12 cellular contexts compared by ENCODE assay signal in genomic region chr21:36207577-36208320, GRCh38. TPM values are rescaled to one million over a fixed set of nuclear protein-coding genes. Genes with fewer than 3 reads are reported as not detected.
DNase-seq lines count a peak whose midpoint lies in the region; ATAC-seq and TF ChIP-seq lines count a peak whose summit lies in the region.
"Had no signal": no experiment of that assay in that cellular context is flagged by ENCODE, and none has a peak within 500 bp of the region (broad histone marks: within the 10 kb centered on the region; RNA-seq: fewer than 3 reads in every experiment).

No MANE protein-coding gene starts in this region.

- H3K36me3 ChIP-seq in RWPE2 (ENCODE audit: low read depth): no peaks in the 10 kb centered on the region

- H3K4me3 ChIP-seq in RWPE2 (ENCODE audit: severe bottlenecking) (no peak overlapping the region), epithelial cell of proximal tubule (ENCODE audit: low read depth, low read length) (no peak overlapping the region)
- H3K4me3 ChIP-seq: skin epidermis had no signal

- ATAC-seq in RWPE2 (ENCODE audit: low read depth): peak; percentile 18; the same call in 2 of the 3 replicates
- ATAC-seq in stimulated activated naive B cell treated with anti-CD40 and anti-IgM and Interleukin-4, amounts not matched to agents 10 μg/mL and 1 μg/mL and 100 μg/mL, for 72 hours (replicated peaks): peak; percentile 38 to 51
- no peak for ATAC-seq in HG02970 (IDR thresholded peaks at IDR 0.05; ENCODE audit: low FRiP score, unreplicated experiment)

- no peaks in the 10 kb centered on the region for H3K9me3 ChIP-seq in RWPE2 (ENCODE audit: severe bottlenecking)

- no peak overlapping the region for H3K4me3 Mint-ChIP-seq in activated naive CD4-positive, alpha-beta T cell treated with anti-CD3 and anti-CD28 coated beads, Interleukin-2, amount 50 U/mL, for 24 hours
- H3K4me3 Mint-ChIP-seq in stimulated activated naive B cell treated with anti-CD40 and anti-IgM and Interleukin-4, amounts not matched to agents 10 μg/mL and 1 μg/mL and 100 μg/mL, for 72 hours: peak overlapping the region in 1 of 2 donors; percentile 59

- no peak for DNase-seq in activated naive CD4-positive, alpha-beta T cell (lab: John Stamatoyannopoulos, UW)
- DNase-seq in RWPE2 (ENCODE audit: low spot score) (no peak), epithelial cell of proximal tubule (ENCODE audit: low read depth) (peak; percentile 23), NCI-H2029 treated with DMSO at 0.1 percent for 48 hours (lab: John Stamatoyannopoulos, UW) (no peak), ureter (ENCODE audit: low spot score) (no peak)
- DNase-seq in stimulated activated naive B cell treated with anti-CD40 and anti-IgM and Interleukin-4, amounts not matched to agents 10 μg/mL and 1 μg/mL and 100 μg/mL, for 72 hours: no peak
- DNase-seq: MM.1S; NCI-H524; stimulated activated CD8-positive, alpha-beta memory T cell treated with anti-CD3 and anti-CD28 coated beads, Interleukin-4, amount 100 ng/mL, for 48 hours had no signal

- no peak for TF ChIP-seq CTCF in RWPE2 (IDR thresholded peaks at IDR 0.05; ENCODE audit: poor library complexity, severe bottlenecking)
- TF ChIP-seq CTCF in epithelial cell of proximal tubule (conservative IDR thresholded peaks at IDR 0.05; ENCODE audit: low read depth, low read length): no peak

- H3K27ac ChIP-seq in RWPE2 (ENCODE audit: poor library complexity, severe bottlenecking): no peak overlapping the region
- H3K27ac ChIP-seq: skin epidermis had no signal

- H3K9me3 Mint-ChIP-seq in activated naive CD4-positive, alpha-beta T cell treated with anti-CD3 and anti-CD28 coated beads, Interleukin-2, amount 50 U/mL, for 24 hours: no peaks in the 10 kb centered on the region
- H3K9me3 Mint-ChIP-seq in stimulated activated naive B cell treated with anti-CD40 and anti-IgM and Interleukin-4, amounts not matched to agents 10 μg/mL and 1 μg/mL and 100 μg/mL, for 72 hours: no peaks in the 10 kb centered on the region

- H3K27me3 Mint-ChIP-seq in activated naive CD4-positive, alpha-beta T cell treated with anti-CD3 and anti-CD28 coated beads, Interleukin-2, amount 50 U/mL, for 24 hours: no peaks in the 10 kb centered on the region
- H3K27me3 Mint-ChIP-seq in stimulated activated naive B cell treated with anti-CD40 and anti-IgM and Interleukin-4, amounts not matched to agents 10 μg/mL and 1 μg/mL and 100 μg/mL, for 72 hours: no peaks in the 10 kb centered on the region

- H3K4me1 Mint-ChIP-seq in activated naive CD4-positive, alpha-beta T cell treated with anti-CD3 and anti-CD28 coated beads, Interleukin-2, amount 50 U/mL, for 24 hours: peaks cover 20% of the 10 kb centered on the region
- H3K4me1 Mint-ChIP-seq in stimulated activated naive B cell treated with anti-CD40 and anti-IgM and Interleukin-4, amounts not matched to agents 10 μg/mL and 1 μg/mL and 100 μg/mL, for 72 hours: peaks cover 45 to 63% of the 10 kb centered on the region in 2 donors

- peak overlapping the region; percentile 46 for H3K27ac Mint-ChIP-seq in activated naive CD4-positive, alpha-beta T cell treated with anti-CD3 and anti-CD28 coated beads, Interleukin-2, amount 50 U/mL, for 24 hours
- peak overlapping the region; percentile 51 for H3K27ac Mint-ChIP-seq in stimulated activated naive B cell treated with anti-CD40 and anti-IgM and Interleukin-4, amounts not matched to agents 10 μg/mL and 1 μg/mL and 100 μg/mL, for 72 hours

- peaks cover 41% of the 10 kb centered on the region for H3K4me1 ChIP-seq in RWPE2 (ENCODE audit: insufficient read depth, poor library complexity, severe bottlenecking)

- H3K27me3 ChIP-seq in RWPE2 (ENCODE audit: insufficient read depth, poor library complexity, severe bottlenecking): no peaks in the 10 kb centered on the region

- H3K36me3 Mint-ChIP-seq in activated naive CD4-positive, alpha-beta T cell treated with anti-CD3 and anti-CD28 coated beads, Interleukin-2, amount 50 U/mL, for 24 hours: peaks cover 12% of the 10 kb centered on the region
- H3K36me3 Mint-ChIP-seq in stimulated activated naive B cell treated with anti-CD40 and anti-IgM and Interleukin-4, amounts not matched to agents 10 μg/mL and 1 μg/mL and 100 μg/mL, for 72 hours: peaks cover 39 to 47% of the 10 kb centered on the region in 2 donors

RNA-seq across cellular contexts. Expression of gene DOP1B, which starts 51.1 kb away (rescaled TPM):
- 37.6 and 40.7 TPM in 2 replicates for total RNA-seq in epithelial cell of proximal tubule
- 31.0 TPM for total RNA-seq in ureter
